ENCODE assay signal across 8 cellular contexts in genomic region chr19:17226002-17226933, GRCh38. TPM values are rescaled to one million over a fixed set of nuclear protein-coding genes. Genes with fewer than 3 reads are reported as not detected.
DNase-seq lines count a peak whose midpoint lies in the region; ATAC-seq, FAIRE-seq and TF ChIP-seq lines count a peak whose summit lies in the region.

Gene OCEL1 (plus strand): TSS chr19:17226226. CDS start chr19:17226248, 22 bp downstream.

- no peaks in the 10 kb centered on the region for H3K36me3 Mint-ChIP-seq in T-helper 2 cell treated with Interferon-gamma antibody and Interleukin-4, amounts not matched to agents 5 μg/mL and 100 μg/mL, for 36 hours (ENCODE audit: low read depth)

- no peaks in the 10 kb centered on the region for H3K27me3 Mint-ChIP-seq in T-helper 2 cell treated with Interferon-gamma antibody and Interleukin-4, amounts not matched to agents 5 μg/mL and 100 μg/mL, for 36 hours (ENCODE audit: low read depth)

- H3K4me3 ChIP-seq in right cardiac atrium (ENCODE audit: low read length) (peak within 1 kb of the TSS; percentile 86), uterus (peak within 1 kb of the TSS; percentile 59 to 69)

- H3K4me1 Mint-ChIP-seq in T-helper 2 cell treated with Interferon-gamma antibody and Interleukin-4, amounts not matched to agents 5 μg/mL and 100 μg/mL, for 36 hours (ENCODE audit: low read depth): peaks cover 3% of the 10 kb centered on the region

- peak; percentile 70 to 93 for TF ChIP-seq POLR2A in uterus (IDR thresholded peaks at IDR 0.05)

- H3K27ac ChIP-seq in right cardiac atrium (ENCODE audit: low read length): peak within 1 kb of the TSS; percentile 97
- peak within 1 kb of the TSS; percentile 81 to 92 for H3K27ac ChIP-seq in uterus

- intact Hi-C loops in right cardiac atrium (cut with DNase I): no loop called here
- intact Hi-C loops in uterus (cut with DNase I; ENCODE audit: low total_unique reads): no loop called here

- ATAC-seq in HG02973 (IDR thresholded peaks at IDR 0.05; ENCODE audit: unreplicated experiment) (peak; percentile 82), right cardiac atrium (peak; percentile 97 to 98)

- peak; percentile 87 for DNase-seq in GM18507 (ENCODE audit: extremely low spot score, insufficient read length, low read depth)
- peak; percentile 96 for DNase-seq in NCI-H2029 (lab: John Stamatoyannopoulos, UW)
- peak; percentile 97 for DNase-seq in T-helper 2 cell treated with Interferon-gamma antibody and Interleukin-4, amounts not matched to agents 5 μg/mL and 100 μg/mL, for 36 hours (ENCODE audit: low spot score)
- peak; percentile 85 to 99 (median 97) for DNase-seq in anterior cingulate cortex (lab: John Stamatoyannopoulos, UW)
- DNase-seq in right cardiac atrium: peak; percentile 99 to 100 (median 99)
- DNase-seq in pulmonary artery endothelial cell (ENCODE audit: low read depth, low spot score): peak; percentile 93
- peak; percentile 98 to 99 for DNase-seq in uterus

- H3K9me3 ChIP-seq in right cardiac atrium (ENCODE audit: control insufficient read depth, low read length) (no peaks in the 10 kb centered on the region), uterus (no peaks in the 10 kb centered on the region)

- no peaks in the 10 kb centered on the region for H3K4me1 ChIP-seq in right cardiac atrium (ENCODE audit: control insufficient read depth, insufficient read depth, low read length)
- peaks cover 0 to 4% of the 10 kb centered on the region in 2 donors for H3K4me1 ChIP-seq in uterus

- H3K27ac Mint-ChIP-seq in T-helper 2 cell treated with Interferon-gamma antibody and Interleukin-4, amounts not matched to agents 5 μg/mL and 100 μg/mL, for 36 hours: peak within 1 kb of the TSS; percentile 100

- peak in 2 of 4 experiments; percentile 21 to 23 for TF ChIP-seq CTCF in uterus (IDR thresholded peaks at IDR 0.05)

- no peaks in the 10 kb centered on the region for H3K36me3 ChIP-seq in uterus

- peak within 1 kb of the TSS; percentile 97 for H3K4me3 Mint-ChIP-seq in T-helper 2 cell treated with Interferon-gamma antibody and Interleukin-4, amounts not matched to agents 5 μg/mL and 100 μg/mL, for 36 hours

- H3K27me3 ChIP-seq in right cardiac atrium (ENCODE audit: control insufficient read depth, insufficient read depth) (no peaks in the 10 kb centered on the region), uterus (no peaks in the 10 kb centered on the region)

- under 1% methylated on average over 90 of the region's 90 CpGs for WGBS in right cardiac atrium

- peak; percentile 97 for FAIRE-seq in GM18507 (lab: Jason Lieb, UNC)

- no peaks in the 10 kb centered on the region for H3K9me3 Mint-ChIP-seq in T-helper 2 cell treated with Interferon-gamma antibody and Interleukin-4, amounts not matched to agents 5 μg/mL and 100 μg/mL, for 36 hours

RNA-seq across cellular contexts. Expression of gene OCEL1, which starts in this region (rescaled TPM):
- total RNA-seq in right cardiac atrium (10 to 100 TPM; 16.5 to 27.8 (median 22.6) TPM), pulmonary artery endothelial cell (2.3 and 3.4 TPM in 2 replicates), uterus (10 to 100 TPM in 2 of 4 donors, 1 to 10 TPM in 1, not detected in 1; 5.9 to 32.6 (median 17.6) TPM)
- polyA plus RNA-seq in right cardiac atrium: 37.5 TPM

Comparison
In these comparisons a context has a peak if more than half of its experiments do, and no peak if none do; other contexts are left out.
1. Peak in every context shown above with its lines: DNase-seq, ATAC-seq, H3K4me3 ChIP-seq and H3K27ac ChIP-seq.